Comparison of ENCODE assay signal across 11 cellular contexts in genomic region chr12:110647669-110648068, GRCh38. TPM values are rescaled to one million over a fixed set of nuclear protein-coding genes. Genes with fewer than 3 reads are reported as not detected.
DNase-seq lines count a peak whose midpoint lies in the region; ATAC-seq and TF ChIP-seq lines count a peak whose summit lies in the region.
"Had no signal": no experiment of that assay in that cellular context is flagged by ENCODE, and none has a peak within 500 bp of the region (broad histone marks: within the 10 kb centered on the region; RNA-seq: fewer than 3 reads in every experiment).

No MANE protein-coding gene starts in this region.

- no peak overlapping the region for H3K4me3 Mint-ChIP-seq in activated CD8-positive, alpha-beta memory T cell treated with anti-CD3 and anti-CD28 coated beads, Interleukin-2, amount 10 ng/mL, durations not matched to agents 7 days and 5 days
- no peak overlapping the region for H3K4me3 Mint-ChIP-seq in stimulated activated effector memory CD8-positive, alpha-beta T cell treated with anti-CD3 and anti-CD28 coated beads, Interleukin-12 subunit alpha, Interleukin-12 subunit beta, amount 100 ng/mL, for 72 hours

- CTCF ChIA-PET in activated CD8-positive, alpha-beta memory T cell treated with anti-CD3 and anti-CD28 coated beads, Interleukin-2, amount 10 ng/mL, durations not matched to agents 7 days and 5 days (lab: Charles Lee): no interaction called here

- no peaks in the 10 kb centered on the region for H3K9me3 Mint-ChIP-seq in activated CD8-positive, alpha-beta memory T cell treated with anti-CD3 and anti-CD28 coated beads, Interleukin-2, amount 10 ng/mL, durations not matched to agents 7 days and 5 days (ENCODE audit: low read depth)
- H3K9me3 Mint-ChIP-seq in stimulated activated effector memory CD8-positive, alpha-beta T cell treated with anti-CD3 and anti-CD28 coated beads, Interleukin-12 subunit alpha, Interleukin-12 subunit beta, amount 100 ng/mL, for 72 hours: no peaks in the 10 kb centered on the region

- H3K27ac Mint-ChIP-seq in activated CD8-positive, alpha-beta memory T cell treated with anti-CD3 and anti-CD28 coated beads, Interleukin-2, amount 10 ng/mL, durations not matched to agents 7 days and 5 days: peak overlapping the region; percentile 29
- peak overlapping the region; percentile 32 for H3K27ac Mint-ChIP-seq in stimulated activated effector memory CD8-positive, alpha-beta T cell treated with anti-CD3 and anti-CD28 coated beads, Interleukin-12 subunit alpha, Interleukin-12 subunit beta, amount 100 ng/mL, for 72 hours

- H3F3A ChIP-seq in SU-DHL-6 (ENCODE audit: insufficient read depth): peaks cover 53% of the 10 kb centered on the region

- H3K36me3 ChIP-seq in SU-DHL-6 (ENCODE audit: low read length): peaks cover 23% of the 10 kb centered on the region
- peaks cover 0 to 32% of the 10 kb centered on the region in 2 donors for H3K36me3 ChIP-seq in thyroid gland

- H3K79me2 ChIP-seq in SU-DHL-6 (ENCODE audit: insufficient read depth, low read length): 0 out of 2 replicates have a peak, but pooled peaks cover under 1% of the 10 kb centered on the region

- peaks cover 16% of the 10 kb centered on the region for H3K4me1 Mint-ChIP-seq in activated CD8-positive, alpha-beta memory T cell treated with anti-CD3 and anti-CD28 coated beads, Interleukin-2, amount 10 ng/mL, durations not matched to agents 7 days and 5 days
- H3K4me1 Mint-ChIP-seq in stimulated activated effector memory CD8-positive, alpha-beta T cell treated with anti-CD3 and anti-CD28 coated beads, Interleukin-12 subunit alpha, Interleukin-12 subunit beta, amount 100 ng/mL, for 72 hours: peaks cover 10% of the 10 kb centered on the region

- no peak overlapping the region for H2AFZ ChIP-seq in SU-DHL-6 (ENCODE audit: low read depth, low read length, severe bottlenecking)

- H4K20me1 ChIP-seq in SU-DHL-6 (ENCODE audit: low read depth, low read length): no peaks in the 10 kb centered on the region

- TF ChIP-seq POLR2A in thyroid gland (IDR thresholded peaks at IDR 0.05): no peak

- H3K27me3 ChIP-seq in SU-DHL-6 (ENCODE audit: low read length): no peaks in the 10 kb centered on the region
- H3K27me3 ChIP-seq in thyroid gland: no peaks in the 10 kb centered on the region

- peak overlapping the region; percentile 49 for H3K4me2 ChIP-seq in SU-DHL-6 (ENCODE audit: low read depth, low read length, poor library complexity, severe bottlenecking)

- H3K4me3 ChIP-seq in SU-DHL-6 (ENCODE audit: insufficient read depth, low read length, poor library complexity, severe bottlenecking): no peak overlapping the region
- H3K4me3 ChIP-seq in thyroid gland (replicated peaks in 1 of 3): no peak overlapping the region

- 72 to 82% methylated on average over 7 of the region's 7 CpGs for WGBS in thyroid gland, 2 donors

- no peaks in the 10 kb centered on the region for H3K9me2 ChIP-seq in SU-DHL-6 (replicated peaks; ENCODE audit: insufficient read depth, low read length)

- peaks cover 7% of the 10 kb centered on the region for H3K36me3 Mint-ChIP-seq in activated CD8-positive, alpha-beta memory T cell treated with anti-CD3 and anti-CD28 coated beads, Interleukin-2, amount 10 ng/mL, durations not matched to agents 7 days and 5 days
- peaks cover 22% of the 10 kb centered on the region for H3K36me3 Mint-ChIP-seq in stimulated activated effector memory CD8-positive, alpha-beta T cell treated with anti-CD3 and anti-CD28 coated beads, Interleukin-12 subunit alpha, Interleukin-12 subunit beta, amount 100 ng/mL, for 72 hours

- peak overlapping the region; percentile 88 for H3K27ac ChIP-seq in SU-DHL-6 (ENCODE audit: low read depth, low read length)
- no peak overlapping the region for H3K27ac ChIP-seq in thyroid gland

- TF ChIP-seq CTCF in SU-DHL-6 (IDR thresholded peaks at IDR 0.05; ENCODE audit: insufficient read depth, low read length, poor library complexity, severe bottlenecking) (no peak), thyroid gland (IDR thresholded peaks at IDR 0.05) (no peak)

- H3K9me3 ChIP-seq in SU-DHL-6 (ENCODE audit: insufficient read depth, low read length) (no peaks in the 10 kb centered on the region), thyroid gland (no peaks in the 10 kb centered on the region)

- ATAC-seq in activated CD8-positive, alpha-beta memory T cell treated with anti-CD3 and anti-CD28 coated beads, Interleukin-2, amount 10 ng/mL, durations not matched to agents 7 days and 5 days: peak; percentile 80
- peak; percentile 45 for ATAC-seq in GM21717 (IDR thresholded peaks at IDR 0.05; ENCODE audit: unreplicated experiment)
- ATAC-seq in stimulated activated effector memory CD8-positive, alpha-beta T cell treated with anti-CD3 and anti-CD28 coated beads, Interleukin-12 subunit alpha, Interleukin-12 subunit beta, amount 100 ng/mL, for 72 hours: peak; percentile 72
- no peak for ATAC-seq in HG03025 (IDR thresholded peaks at IDR 0.05; ENCODE audit: low FRiP score, unreplicated experiment)

- H3K4me1 ChIP-seq in thyroid gland: no peaks in the 10 kb centered on the region

- intact Hi-C loops in thyroid gland (cut with DNase I): no loop called here

- DNase-seq in activated CD8-positive, alpha-beta memory T cell treated with anti-CD3 and anti-CD28 coated beads, Interleukin-2, amount 10 ng/mL, durations not matched to agents 7 days and 5 days: no peak
- DNase-seq in activated CD8-positive, alpha-beta memory T cell treated with anti-CD3 and anti-CD28 coated beads, Interleukin-2, amount 50 U/mL, for 48 hours: no peak
- DNase-seq in stimulated activated effector memory CD8-positive, alpha-beta T cell treated with anti-CD3 and anti-CD28 coated beads, Interleukin-12 subunit alpha, Interleukin-12 subunit beta, amount 100 ng/mL, for 72 hours (ENCODE audit: low spot score in 2 of 2): no peak
- no peak for DNase-seq in putamen (ENCODE audit: low spot score)
- DNase-seq in thyroid gland: no peak
- DNase-seq: NCI-H2081; SHP77 treated with DMSO at 0.1 percent for 48 hours; stimulated activated CD4-positive, alpha-beta T cell treated with anti-CD3 and anti-CD28 coated beads, Interleukin-1b, Interleukin-23, amount 100 ng/mL, for 48 hours had no signal

- H3K27me3 Mint-ChIP-seq in activated CD8-positive, alpha-beta memory T cell treated with anti-CD3 and anti-CD28 coated beads, Interleukin-2, amount 10 ng/mL, durations not matched to agents 7 days and 5 days: no peaks in the 10 kb centered on the region

- peak overlapping the region; percentile 44; the same call in 1 of the 2 replicates for H3K9ac ChIP-seq in SU-DHL-6 (ENCODE audit: low read length)

RNA-seq across cellular contexts. Expression of gene TCTN1, which starts 33.7 kb away (rescaled TPM):
- 1 to 10 TPM; 5.5 to 5.8 TPM for total RNA-seq in activated CD8-positive, alpha-beta memory T cell treated with anti-CD3 and anti-CD28 coated beads, Interleukin-2, amount 10 ng/mL, durations not matched to agents 7 days and 5 days
- total RNA-seq in thyroid gland: 100 to 1,000 TPM in 3 of 4 donors, 10 to 100 TPM in 1; 98.8 to 204 (median 125) TPM

RNA-seq across cellular contexts. Expression of gene HVCN1, which starts 41.2 kb away (rescaled TPM):
- total RNA-seq in activated CD8-positive, alpha-beta memory T cell treated with anti-CD3 and anti-CD28 coated beads, Interleukin-2, amount 10 ng/mL, durations not matched to agents 7 days and 5 days: 10 to 100 TPM; 11.7 to 19.9 TPM
- 1 to 10 TPM; 4.4 to 6.9 (median 4.5) TPM for total RNA-seq in thyroid gland

Comparison
In these comparisons a context has a peak if more than half of its experiments do, and no peak if none do; other contexts are left out.
1. RNA of gene TCTN1, which starts 33.7 kb away (total RNA-seq): 98.8 to 204 TPM in thyroid gland; 5.5 to 5.8 TPM in activated CD8-positive, alpha-beta memory T cell treated with anti-CD3 and anti-CD28 coated beads, Interleukin-2, amount 10 ng/mL, durations not matched to agents 7 days and 5 days; every median in the first group is over 10 times any median in the second.